In the genomic region with DNA sequence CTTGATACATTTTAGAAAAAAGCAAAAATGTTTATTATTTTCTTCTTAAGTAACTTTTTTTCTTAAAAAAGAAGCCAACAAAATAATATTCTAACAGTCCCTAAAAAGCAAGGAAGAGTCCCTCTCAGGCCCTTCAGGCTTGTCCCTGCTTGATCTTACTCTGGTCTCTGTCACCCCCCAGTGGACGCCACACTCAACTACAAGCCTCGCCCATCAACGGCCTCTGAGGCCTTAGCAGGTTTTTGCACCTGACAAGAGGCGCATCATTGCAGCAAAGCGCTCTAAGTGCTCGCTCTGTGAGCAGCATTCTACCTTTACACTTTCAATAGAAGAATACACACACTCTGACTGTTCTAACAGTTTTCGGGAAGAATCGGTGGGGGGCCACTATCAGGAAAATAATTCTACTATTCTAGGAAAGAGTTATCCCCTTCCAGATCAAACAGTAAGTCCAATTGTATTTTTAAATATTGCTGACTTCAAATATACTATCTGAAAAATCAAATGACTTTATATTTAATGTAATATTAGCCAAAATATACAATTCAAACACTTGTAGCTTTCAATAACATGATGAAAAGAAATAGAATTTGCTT, we compare ENCODE assay signal across 8 cellular contexts.
A peak's percentile ranks its signal among the peaks of the same experiment; 100 is the strongest.
DNase-seq lines count a peak whose midpoint lies in the region; ATAC-seq and TF ChIP-seq lines count a peak whose summit lies in the region.

No MANE protein-coding gene starts in this region.

- POLR2A ChIA-PET in GM10248 (lab: Yijun Ruan, JAX), result no interaction called here

- CTCF ChIA-PET in GM10248 (lab: Yijun Ruan, JAX), result interaction anchor here (1.0 to 1.5 kb wide), 2 partner anchors 24 to 48 kb away, joined by 4 read pairs; no protein-coding TSS in a partner anchor

- no peaks in the 10 kb centered on the region for H3K4me1 ChIP-seq in left lung

- H3K36me3 ChIP-seq in left lung, result no peaks in the 10 kb centered on the region

- peak; percentile 73 to 74 for ATAC-seq in activated CD4-positive, CD25-positive, alpha-beta regulatory T cell treated with anti-CD3 and anti-CD28 coated beads, Interleukin-2, amount 50 U/mL, for 24 hours
- ATAC-seq in left lung, result peak; percentile 94
- ATAC-seq in GM19324 (IDR thresholded peaks at IDR 0.05; ENCODE audit: low FRiP score, unreplicated experiment), result no peak

- H3K9me3 ChIP-seq in left lung, result no peaks in the 10 kb centered on the region

- DNase-seq in GM10248 (ENCODE audit: extremely low spot score) (peak; percentile 73), HCEC 1CT (peak; percentile 47), NCI-H146 treated with DMSO at 0.1 percent for 48 hours (lab: John Stamatoyannopoulos, UW; ENCODE audit: unreplicated experiment) (peak; percentile 72), left lung (peak; percentile 49 to 78)
- peak; percentile 53 for DNase-seq in central memory CD4-positive, alpha-beta T cell
- DNase-seq in stimulated activated CD4-positive, alpha-beta T cell treated with anti-CD3 and anti-CD28 coated beads, TNF-alpha, amount 100 ng/mL, for 24 hours (ENCODE audit: low read depth in 3 of 3), result peak; percentile 53 to 65 (median 61)

- H3K4me3 ChIP-seq in left lung, result no peak overlapping the region

- H3K27me3 ChIP-seq in left lung, result no peaks in the 10 kb centered on the region

- intact Hi-C loops in left lung (cut with DNase I), result no loop called here

- TF ChIP-seq CTCF in GM10248 (IDR thresholded peaks at IDR 0.05; ENCODE audit: control extremely low read depth, extremely low read depth, low read depth, missing control alignments), result peak; percentile 89
- peak; percentile 49 to 83 for TF ChIP-seq CTCF in left lung (IDR thresholded peaks at IDR 0.05)

- H3K27ac ChIP-seq in left lung, result no peak overlapping the region
